2 cellular contexts compared by ENCODE assay signal in genomic region chr17:6496636-6497441, GRCh38.
TF ChIP-seq lines count a peak whose summit lies in the region.

No MANE protein-coding gene starts in this region.

TF ChIP-seq in GM23338, 12 proteins besides CTCF, POLR2A, EP300 and RAD21:
- TF ChIP-seq ZNF331 (CRISPR knock-in tag; IDR thresholded peaks at IDR 0.05; ENCODE audit: low read depth) (no peak), POLR2AphosphoS5 (IDR thresholded peaks at IDR 0.05; ENCODE audit: low read depth) (no peak), ZNF462 (CRISPR knock-in tag; IDR thresholded peaks at IDR 0.05) (no peak), CREB1 (CRISPR knock-in tag; IDR thresholded peaks at IDR 0.05; ENCODE audit: low read depth) (no peak), NANOG (IDR thresholded peaks at IDR 0.05; ENCODE audit: borderline replicate concordance) (no peak), STAT1 (IDR thresholded peaks at IDR 0.05; ENCODE audit: unreplicated experiment) (no peak)

TF ChIP-seq in H1, 55 proteins besides CTCF, POLR2A, EP300 and RAD21:
- no peak for TF ChIP-seq MAFK (IDR thresholded peaks at IDR 0.05; ENCODE audit: low read depth, low read length)
- TF ChIP-seq USF2 (IDR thresholded peaks at IDR 0.05; ENCODE audit: low read length), result no peak
- TF ChIP-seq CBX5 (IDR thresholded peaks at IDR 0.05; ENCODE audit: low read depth, low read length), result no peak
- TF ChIP-seq CHD7 (IDR thresholded peaks at IDR 0.05; ENCODE audit: insufficient replicate concordance, low read length), result no peak
- no peak for TF ChIP-seq KDM5A (IDR thresholded peaks at IDR 0.05; ENCODE audit: low read length)
- no peak for TF ChIP-seq EZH2 (IDR thresholded peaks at IDR 0.05; ENCODE audit: low read depth, low read length, severe bottlenecking)
- no peak for TF ChIP-seq FOSL1 (IDR thresholded peaks at IDR 0.05; ENCODE audit: insufficient read depth, low read depth, low read length)
- no peak for TF ChIP-seq GABPA (IDR thresholded peaks at IDR 0.05; ENCODE audit: borderline replicate concordance, insufficient read depth, low read length)
